1 cellular context compared by ENCODE assay signal in the genomic region with DNA sequence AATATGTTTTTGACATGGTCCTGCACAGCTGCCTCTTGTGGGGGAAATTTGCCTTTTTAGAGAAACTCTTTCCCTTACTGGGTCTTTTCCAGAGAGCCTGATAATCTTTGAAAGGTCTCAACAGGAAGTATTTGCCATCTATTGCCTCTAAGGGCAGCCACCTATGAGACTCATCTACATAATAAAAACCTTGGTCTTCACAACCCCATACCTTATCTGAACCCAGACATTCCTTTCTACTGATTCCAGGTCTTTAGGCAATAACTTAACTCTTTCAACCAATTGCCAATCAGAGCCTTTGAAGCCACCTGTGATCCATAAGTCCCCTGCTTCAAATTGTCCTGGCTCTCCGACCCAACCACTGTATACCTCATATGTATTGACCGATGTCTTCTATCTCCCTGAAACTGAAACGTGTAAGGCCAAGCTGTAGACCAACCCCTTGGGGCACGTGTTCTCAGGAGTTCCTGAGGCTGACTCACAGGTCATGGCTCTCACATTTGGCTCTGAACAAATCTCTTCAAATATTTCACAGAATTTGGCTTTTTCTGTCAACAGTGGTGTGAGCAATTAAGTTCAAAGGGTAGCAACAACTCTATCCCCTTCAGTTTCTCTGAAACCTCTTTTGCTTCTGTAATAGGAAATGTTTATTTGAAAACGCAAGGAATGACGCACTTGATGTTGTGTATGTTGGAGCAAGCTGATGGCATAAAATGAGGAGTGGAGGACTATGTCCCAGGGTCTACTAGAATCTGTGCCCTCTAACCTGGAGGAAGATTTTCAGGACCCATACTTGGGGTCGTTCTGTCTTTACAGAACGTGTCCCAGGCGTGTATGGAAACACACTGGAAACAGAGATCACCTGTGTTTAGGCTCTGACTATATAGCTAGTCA.
TF ChIP-seq lines count a peak whose summit lies in the region.

No MANE protein-coding gene starts in this region.

TF ChIP-seq in GM12878, 131 proteins besides CTCF, POLR2A, EP300 and RAD21 (continued from another document):
- TF ChIP-seq PRDM15 (CRISPR knock-in tag; IDR thresholded peaks at IDR 0.05), result no peak
- no peak for TF ChIP-seq SP1 (IDR thresholded peaks at IDR 0.05; ENCODE audit: low read depth, low read length)
- no peak for TF ChIP-seq DPF2 (IDR thresholded peaks at IDR 0.05)
- no peak for TF ChIP-seq ZNF687 (IDR thresholded peaks at IDR 0.05)
- no peak for TF ChIP-seq TCF7 (IDR thresholded peaks at IDR 0.05; ENCODE audit: borderline replicate concordance)
- no peak for TF ChIP-seq PBX3 (IDR thresholded peaks at IDR 0.05; ENCODE audit: insufficient replicate concordance, low read depth, low read length)
- TF ChIP-seq ETV6 (conservative IDR thresholded peaks at IDR 0.05 in 1 of 2, IDR thresholded peaks at IDR 0.05 in 1 of 2; ENCODE audit: borderline replicate concordance in 1 of 2, low read depth in 1 of 2), result no peak
- TF ChIP-seq CHD4 (IDR thresholded peaks at IDR 0.05), result no peak
- TF ChIP-seq MTA2 (IDR thresholded peaks at IDR 0.05; ENCODE audit: low read depth), result no peak
- TF ChIP-seq RELA (IDR thresholded peaks at IDR 0.05; ENCODE audit: borderline replicate concordance, partially characterized antibody), result no peak
- no peak for TF ChIP-seq ATF3 (IDR thresholded peaks at IDR 0.05; ENCODE audit: borderline replicate concordance, extremely low read depth, low read depth, low read length)
- TF ChIP-seq ZNF592 (IDR thresholded peaks at IDR 0.05), result no peak
- no peak for TF ChIP-seq ESRRA (IDR thresholded peaks at IDR 0.05; ENCODE audit: low read length)
- TF ChIP-seq PML (IDR thresholded peaks at IDR 0.05; ENCODE audit: low read length), result no peak
TF ChIP-seq in GM12878: peak in this region for 0.
